1 cellular context compared by ENCODE assay signal in the genomic region with DNA sequence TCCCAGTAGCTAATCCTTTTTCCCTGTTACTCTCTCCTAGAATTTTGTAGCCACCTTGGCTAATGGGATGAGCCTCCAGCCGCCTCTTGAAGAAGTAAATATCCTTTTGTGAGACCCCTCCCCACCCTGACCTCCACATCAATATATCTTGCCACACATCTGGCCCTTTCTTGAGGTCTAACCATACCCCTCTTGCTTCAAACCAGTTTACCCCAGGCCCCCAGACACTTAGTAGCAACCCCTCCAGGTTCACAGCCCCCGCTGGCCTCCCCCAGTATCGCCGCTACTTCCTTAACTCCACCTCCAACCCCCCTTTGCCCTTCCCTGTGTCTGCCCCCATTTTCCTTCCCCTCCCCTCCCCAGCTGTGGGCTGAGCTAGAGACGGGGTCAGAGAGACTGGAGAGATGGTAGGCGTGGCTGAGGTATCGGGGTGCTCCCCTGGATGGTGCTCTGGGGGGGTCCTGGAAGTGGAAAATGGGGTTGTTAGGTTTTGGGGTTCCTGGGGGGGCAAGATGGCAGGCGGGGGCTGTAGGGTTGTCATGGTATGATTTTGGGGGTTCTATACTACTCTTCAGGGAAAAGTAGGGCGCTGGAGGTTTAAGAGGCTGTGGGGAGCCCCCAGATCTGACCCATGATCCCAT.
TF ChIP-seq lines count a peak whose summit lies in the region.

No MANE protein-coding gene starts in this region.

TF ChIP-seq in HepG2, 621 proteins besides CTCF, POLR2A, EP300 and RAD21:
- TF ChIP-seq FOXM1 (CRISPR knock-in tag; IDR thresholded peaks at IDR 0.05) (no peak), NR2F6 (IDR thresholded peaks at IDR 0.05) (no peak), NR2F6 (CRISPR knock-in tag; IDR thresholded peaks at IDR 0.05) (no peak), ZMYM2 (CRISPR knock-in tag; IDR thresholded peaks at IDR 0.05) (no peak), HOXA9 (CRISPR knock-in tag; IDR thresholded peaks at IDR 0.05; ENCODE audit: borderline replicate concordance) (no peak)
- TF ChIP-seq, protein P1, sequence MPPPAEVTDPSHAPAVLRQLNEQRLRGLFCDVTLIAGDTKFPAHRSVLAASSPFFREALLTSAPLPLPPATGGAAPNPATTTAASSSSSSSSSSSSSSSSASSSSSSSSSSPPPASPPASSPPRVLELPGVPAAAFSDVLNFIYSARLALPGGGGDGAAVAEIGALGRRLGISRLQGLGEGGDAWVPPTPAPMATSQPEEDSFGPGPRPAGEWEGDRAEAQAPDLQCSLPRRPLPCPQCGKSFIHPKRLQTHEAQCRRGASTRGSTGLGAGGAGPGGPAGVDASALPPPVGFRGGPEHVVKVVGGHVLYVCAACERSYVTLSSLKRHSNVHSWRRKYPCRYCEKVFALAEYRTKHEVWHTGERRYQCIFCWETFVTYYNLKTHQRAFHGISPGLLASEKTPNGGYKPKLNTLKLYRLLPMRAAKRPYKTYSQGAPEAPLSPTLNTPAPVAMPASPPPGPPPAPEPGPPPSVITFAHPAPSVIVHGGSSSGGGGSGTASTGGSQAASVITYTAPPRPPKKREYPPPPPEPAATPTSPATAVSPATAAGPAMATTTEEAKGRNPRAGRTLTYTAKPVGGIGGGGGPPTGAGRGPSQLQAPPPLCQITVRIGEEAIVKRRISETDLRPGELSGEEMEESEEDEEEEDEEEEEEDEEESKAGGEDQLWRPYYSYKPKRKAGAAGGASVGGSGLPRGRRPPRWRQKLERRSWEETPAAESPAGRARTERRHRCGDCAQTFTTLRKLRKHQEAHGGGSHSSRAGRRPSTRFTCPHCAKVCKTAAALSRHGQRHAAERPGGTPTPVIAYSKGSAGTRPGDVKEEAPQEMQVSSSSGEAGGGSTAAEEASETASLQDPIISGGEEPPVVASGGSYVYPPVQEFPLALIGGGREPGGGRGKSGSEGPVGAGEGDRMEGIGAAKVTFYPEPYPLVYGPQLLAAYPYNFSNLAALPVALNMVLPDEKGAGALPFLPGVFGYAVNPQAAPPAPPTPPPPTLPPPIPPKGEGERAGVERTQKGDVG (CRISPR knock-in tag; IDR thresholded peaks at IDR 0.05; ENCODE audit: borderline replicate concordance) = no peak
TF ChIP-seq in HepG2: peak in this region for 0.
